ENCODE assay signal across 14 cellular contexts in the genomic region with DNA sequence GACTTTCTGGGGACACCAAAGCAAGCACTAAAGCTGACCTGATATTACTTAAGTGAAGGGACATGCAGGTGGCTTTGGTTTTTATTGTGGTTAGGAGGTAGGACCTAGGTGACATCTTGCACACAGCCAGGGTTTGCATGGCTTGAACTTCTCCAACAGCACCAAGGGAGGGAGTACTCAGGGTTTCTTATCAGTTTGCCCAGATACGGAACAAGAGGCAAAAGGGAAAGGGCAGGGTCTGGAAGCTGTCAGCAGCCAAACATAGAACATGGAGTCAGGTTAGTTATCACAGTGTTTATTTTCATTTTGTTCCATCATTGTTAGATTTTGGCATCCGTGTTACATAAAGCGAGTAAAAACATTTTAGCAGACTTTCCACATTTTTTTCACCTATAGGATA.
"Had no signal": no experiment of that assay in that cellular context is flagged by ENCODE, and none has a peak within 500 bp of the region (broad histone marks: within the 10 kb centered on the region; RNA-seq: fewer than 3 reads in every experiment).

No MANE protein-coding gene starts in this region.

- H3K4me1 ChIP-seq: breast epithelium, prostate gland had no signal

- H3K36me3 Mint-ChIP-seq: activated naive CD8-positive, alpha-beta T cell treated with anti-CD3 and anti-CD28 coated beads for 36 hours had no signal

- H3K27ac ChIP-seq: breast epithelium, prostate gland had no signal

- H3K27me3 ChIP-seq: breast epithelium had no signal

- H3K4me3 Mint-ChIP-seq: activated CD4-positive, alpha-beta memory T cell treated with anti-CD3 and anti-CD28 coated beads, Interleukin-2, amount 10 ng/mL, durations not matched to agents 7 days and 5 days; activated naive CD8-positive, alpha-beta T cell treated with anti-CD3 and anti-CD28 coated beads for 36 hours; nephron; T-helper 1 cell treated with Interleukin-12 subunit alpha and Interleukin-12 subunit beta and Interleukin-4 antibody, amounts not matched to agents 30 μg/mL and 1 μg/mL, for 36 hours had no signal

- H3K36me3 ChIP-seq: breast epithelium, prostate gland had no signal

- H3K9me3 ChIP-seq: prostate gland had no signal

- ATAC-seq: left colon had no signal

- H3K4me3 ChIP-seq: breast epithelium, prostate gland had no signal

- H3K27me3 Mint-ChIP-seq: activated CD4-positive, alpha-beta memory T cell treated with anti-CD3 and anti-CD28 coated beads, Interleukin-2, amount 10 ng/mL, durations not matched to agents 7 days and 5 days; activated naive CD8-positive, alpha-beta T cell treated with anti-CD3 and anti-CD28 coated beads for 36 hours had no signal

- DNase-seq: activated CD4-positive, alpha-beta memory T cell treated with anti-CD3 and anti-CD28 coated beads, Interleukin-2, amount 10 ng/mL, durations not matched to agents 7 days and 5 days; activated gamma-delta T cell treated with Interleukin-2 at 50 U/mL for 16 hours; activated naive CD8-positive, alpha-beta T cell treated with anti-CD3 and anti-CD28 coated beads for 36 hours; activated T-cell treated with anti-CD3 and anti-CD28 coated beads, Interleukin-2, amount 50 U/mL, for 48 hours; anterior cingulate cortex; left colon; mesenchymal stem cell; stimulated activated CD4-positive, alpha-beta T cell treated with anti-CD3 and anti-CD28 coated beads, Interleukin-2, amount 100 ng/mL, for 48 hours; stimulated activated naive CD4-positive, alpha-beta T cell treated with Interleukin-2 at 50 U/mL for 16 hours; trophoblast cell had no signal

- H3K27ac Mint-ChIP-seq: activated CD4-positive, alpha-beta memory T cell treated with anti-CD3 and anti-CD28 coated beads, Interleukin-2, amount 10 ng/mL, durations not matched to agents 7 days and 5 days; activated naive CD8-positive, alpha-beta T cell treated with anti-CD3 and anti-CD28 coated beads for 36 hours; nephron; T-helper 1 cell treated with Interleukin-12 subunit alpha and Interleukin-12 subunit beta and Interleukin-4 antibody, amounts not matched to agents 30 μg/mL and 1 μg/mL, for 36 hours had no signal

- H3K4me1 Mint-ChIP-seq: activated CD4-positive, alpha-beta memory T cell treated with anti-CD3 and anti-CD28 coated beads, Interleukin-2, amount 10 ng/mL, durations not matched to agents 7 days and 5 days; activated naive CD8-positive, alpha-beta T cell treated with anti-CD3 and anti-CD28 coated beads for 36 hours; nephron had no signal
